Comparison of ENCODE assay signal across 10 cellular contexts in genomic region chr2:173187911-173188788, GRCh38.
DNase-seq lines count a peak whose midpoint lies in the region; ATAC-seq and TF ChIP-seq lines count a peak whose summit lies in the region.
"Had no signal": no experiment of that assay in that cellular context is flagged by ENCODE, and none has a peak within 500 bp of the region (broad histone marks: within the 10 kb centered on the region; RNA-seq: fewer than 3 reads in every experiment).

No MANE protein-coding gene starts in this region.

- H3K9me3 Mint-ChIP-seq in endodermal cell: no peaks in the 10 kb centered on the region
- H3K9me3 Mint-ChIP-seq in mesothelial cell of epicardium: no peaks in the 10 kb centered on the region
- H3K9me3 Mint-ChIP-seq in activated CD8-positive, alpha-beta memory T cell treated with anti-CD3 and anti-CD28 coated beads, Interleukin-2, amount 10 ng/mL, durations not matched to agents 7 days and 5 days (ENCODE audit: low read depth): no peaks in the 10 kb centered on the region

- peak; percentile 44 for DNase-seq in AG08395 (ENCODE audit: low spot score)
- DNase-seq in endodermal cell: no peak
- no peak for DNase-seq in mesothelial cell of epicardium (ENCODE audit: low spot score in 2 of 2, unreplicated experiment in 2 of 2)
- DNase-seq in posterior vena cava (ENCODE audit: low spot score): no peak
- DNase-seq in activated CD8-positive, alpha-beta memory T cell treated with anti-CD3 and anti-CD28 coated beads, Interleukin-2, amount 10 ng/mL, durations not matched to agents 7 days and 5 days: no peak
- no peak for DNase-seq in superior temporal gyrus (ENCODE audit: extremely low spot score)
- DNase-seq: C1 segment of cervical spinal cord, GOT3 had no signal

- H3K36me3 Mint-ChIP-seq in endodermal cell (ENCODE audit: low read depth) (peaks cover 7% of the 10 kb centered on the region), mesothelial cell of epicardium (peaks cover 9% of the 10 kb centered on the region)
- H3K36me3 Mint-ChIP-seq in activated CD8-positive, alpha-beta memory T cell treated with anti-CD3 and anti-CD28 coated beads, Interleukin-2, amount 10 ng/mL, durations not matched to agents 7 days and 5 days: peaks cover 2% of the 10 kb centered on the region

- TF ChIP-seq CTCF in endodermal cell (conservative IDR thresholded peaks at IDR 0.05) (no peak), mesothelial cell of epicardium (IDR thresholded peaks at IDR 0.05; ENCODE audit: unreplicated experiment) (no peak)

- H3K4me3 Mint-ChIP-seq in endodermal cell (no peak overlapping the region), mesothelial cell of epicardium (no peak overlapping the region)
- H3K4me3 Mint-ChIP-seq in activated CD8-positive, alpha-beta memory T cell treated with anti-CD3 and anti-CD28 coated beads, Interleukin-2, amount 10 ng/mL, durations not matched to agents 7 days and 5 days: no peak overlapping the region

- H3K9ac ChIP-seq in endodermal cell (ENCODE audit: extremely low read depth, low read length, poor library complexity, severe bottlenecking): no peak overlapping the region

- no peaks in the 10 kb centered on the region for H3K9me3 ChIP-seq in endodermal cell (ENCODE audit: control insufficient read depth, low read length)

- intact Hi-C loops in posterior vena cava (cut with DNase I): no loop called here

- no peak overlapping the region for H3K4me3 ChIP-seq in endodermal cell (ENCODE audit: low read length)

- H3K27ac ChIP-seq in endodermal cell (ENCODE audit: low read depth, low read length): no peak overlapping the region

- H3K27me3 Mint-ChIP-seq in endodermal cell (ENCODE audit: insufficient read depth): no peaks in the 10 kb centered on the region
- H3K27me3 Mint-ChIP-seq in mesothelial cell of epicardium (ENCODE audit: low read depth): no peaks in the 10 kb centered on the region
- H3K27me3 Mint-ChIP-seq in activated CD8-positive, alpha-beta memory T cell treated with anti-CD3 and anti-CD28 coated beads, Interleukin-2, amount 10 ng/mL, durations not matched to agents 7 days and 5 days: peaks cover 12% of the 10 kb centered on the region

- no peak for ATAC-seq in GM19328 (IDR thresholded peaks at IDR 0.05; ENCODE audit: unreplicated experiment)
- no peak for ATAC-seq in activated CD8-positive, alpha-beta memory T cell treated with anti-CD3 and anti-CD28 coated beads, Interleukin-2, amount 10 ng/mL, durations not matched to agents 7 days and 5 days

- H3K27ac Mint-ChIP-seq in endodermal cell (peak overlapping the region; percentile 30), mesothelial cell of epicardium (peak overlapping the region; percentile 49)
- H3K27ac Mint-ChIP-seq in activated CD8-positive, alpha-beta memory T cell treated with anti-CD3 and anti-CD28 coated beads, Interleukin-2, amount 10 ng/mL, durations not matched to agents 7 days and 5 days: no peak overlapping the region

- peaks cover 5% of the 10 kb centered on the region for H3K36me3 ChIP-seq in endodermal cell (ENCODE audit: control insufficient read depth, insufficient read depth, low read length)

- H3K4me1 ChIP-seq in endodermal cell (ENCODE audit: control insufficient read depth, insufficient read depth, low read length): peaks cover 4% of the 10 kb centered on the region

- H3K4me1 Mint-ChIP-seq in endodermal cell: peaks cover 49% of the 10 kb centered on the region
- peaks cover 29% of the 10 kb centered on the region for H3K4me1 Mint-ChIP-seq in mesothelial cell of epicardium
- H3K4me1 Mint-ChIP-seq in activated CD8-positive, alpha-beta memory T cell treated with anti-CD3 and anti-CD28 coated beads, Interleukin-2, amount 10 ng/mL, durations not matched to agents 7 days and 5 days: peaks cover 2% of the 10 kb centered on the region

- 83 to 85% methylated on average over 3 to 6 of the region's 6 CpGs for WGBS in endodermal cell (ENCODE audit: insufficient coverage in 1 of 2, insufficient read length in 1 of 2), 2 experiments

- no peaks in the 10 kb centered on the region for H3K27me3 ChIP-seq in endodermal cell (ENCODE audit: control insufficient read depth, insufficient read depth, low read length, poor library complexity, severe bottlenecking)

- TF ChIP-seq RAD21 in Ishikawa (IDR thresholded peaks at IDR 0.05; ENCODE audit: low read depth): no peak

- TF ChIP-seq EP300 in Ishikawa (IDR thresholded peaks at IDR 0.05; ENCODE audit: borderline replicate concordance): no peak

- CTCF ChIA-PET in activated CD8-positive, alpha-beta memory T cell treated with anti-CD3 and anti-CD28 coated beads, Interleukin-2, amount 10 ng/mL, durations not matched to agents 7 days and 5 days (lab: Charles Lee): no interaction called here

TF ChIP-seq in Ishikawa, 13 proteins besides CTCF, POLR2A, EP300 and RAD21:
- TF ChIP-seq USF1 (IDR thresholded peaks at IDR 0.05): no peak
- peak; percentile 46; the same call in 1 of the 2 replicates for TF ChIP-seq NFIC (IDR thresholded peaks at IDR 0.05)
